Comparison of ENCODE assay signal across 28 cellular contexts in genomic region chr1:185280589-185280988, GRCh38. TPM values are rescaled to one million over a fixed set of nuclear protein-coding genes. Genes with fewer than 3 reads are reported as not detected.
DNase-seq lines count a peak whose midpoint lies in the region; ATAC-seq and TF ChIP-seq lines count a peak whose summit lies in the region.
"Had no signal": no experiment of that assay in that cellular context is flagged by ENCODE, and none has a peak within 500 bp of the region (broad histone marks: within the 10 kb centered on the region; RNA-seq: fewer than 3 reads in every experiment).

No MANE protein-coding gene starts in this region.

- ATAC-seq in activated naive CD4-positive, alpha-beta T cell treated with anti-CD3 and anti-CD28 coated beads, Interleukin-2, amount 50 U/mL, for 72 hours, result no peak
- no peak for ATAC-seq in T-cell (replicated peaks in 1 of 4)
- no peak for ATAC-seq in stimulated activated memory B cell treated with anti-CD40 and anti-IgM and Interleukin-4, amounts not matched to agents 10 μg/mL and 1 μg/mL and 100 μg/mL, for 72 hours
- ATAC-seq: gastroesophageal sphincter, GM23338, psoas muscle, sciatic nerve had no signal

- H3K36me3 ChIP-seq in endodermal cell (ENCODE audit: control insufficient read depth, insufficient read depth, low read length) (peaks cover 3% of the 10 kb centered on the region), thymus (ENCODE audit: control insufficient read depth, insufficient read depth) (no peaks in the 10 kb centered on the region)
- H3K36me3 ChIP-seq: brain microvascular endothelial cell had no signal

- no peak overlapping the region for H3K9ac ChIP-seq in endodermal cell (ENCODE audit: extremely low read depth, low read length, poor library complexity, severe bottlenecking)

- H3K27me3 ChIP-seq in endodermal cell (ENCODE audit: control insufficient read depth, insufficient read depth, low read length, poor library complexity, severe bottlenecking), result no peaks in the 10 kb centered on the region
- H3K27me3 ChIP-seq in thymus (ENCODE audit: control insufficient read depth, insufficient read depth), result no peaks in the 10 kb centered on the region
- H3K27me3 ChIP-seq: brain microvascular endothelial cell, gastroesophageal sphincter had no signal

- CTCF ChIA-PET in T-cell (lab: Charles Lee), result interaction anchor here in 1 of 2 donors (0.7 to 2.2 kb wide), 5 partner anchors 11 to 43 kb away, joined by 3 to 5 read pairs (median 3); partner anchors contain the start of gene IVNS1ABP

- H3K27ac Mint-ChIP-seq in activated naive CD4-positive, alpha-beta T cell treated with anti-CD3 and anti-CD28 coated beads, Interleukin-2, amount 50 U/mL, for 72 hours, result peak overlapping the region; percentile 18 to 79
- peak overlapping the region; percentile 99 to 100 for H3K27ac Mint-ChIP-seq in T-cell
- H3K27ac Mint-ChIP-seq in endodermal cell, result peak overlapping the region; percentile 31
- no peak overlapping the region for H3K27ac Mint-ChIP-seq in stimulated activated memory B cell treated with anti-CD40 and anti-IgM and Interleukin-4, amounts not matched to agents 10 μg/mL and 1 μg/mL and 100 μg/mL, for 72 hours
- H3K27ac Mint-ChIP-seq: GM23338, mesothelial cell of epicardium had no signal

- peak overlapping the region; percentile 0 to 80 (median 48) for H3K4me3 Mint-ChIP-seq in T-cell
- H3K4me3 Mint-ChIP-seq in endodermal cell, result no peak overlapping the region
- no peak overlapping the region for H3K4me3 Mint-ChIP-seq in stimulated activated memory B cell treated with anti-CD40 and anti-IgM and Interleukin-4, amounts not matched to agents 10 μg/mL and 1 μg/mL and 100 μg/mL, for 72 hours
- H3K4me3 Mint-ChIP-seq: GM23338, mesothelial cell of epicardium, naive B cell had no signal

- peak overlapping the region; percentile 41 for H3K4me3 ChIP-seq in endodermal cell (ENCODE audit: low read length)
- no peak overlapping the region for H3K4me3 ChIP-seq in thymus (ENCODE audit: low read length)
- H3K4me3 ChIP-seq: gastroesophageal sphincter, GM23338, PC-9, psoas muscle had no signal

- peaks cover 3 to 9% of the 10 kb centered on the region in 2 donors for H3K9me3 Mint-ChIP-seq in activated naive CD4-positive, alpha-beta T cell treated with anti-CD3 and anti-CD28 coated beads, Interleukin-2, amount 50 U/mL, for 72 hours
- H3K9me3 Mint-ChIP-seq in T-cell, result peaks cover 4 to 12% (median 7%) of the 10 kb centered on the region in 3 donors
- H3K9me3 Mint-ChIP-seq in endodermal cell, result peaks cover 11% of the 10 kb centered on the region
- H3K9me3 Mint-ChIP-seq in stimulated activated memory B cell treated with anti-CD40 and anti-IgM and Interleukin-4, amounts not matched to agents 10 μg/mL and 1 μg/mL and 100 μg/mL, for 72 hours, result no peaks in the 10 kb centered on the region
- H3K9me3 Mint-ChIP-seq: GM23338 had no signal

- no peak for TF ChIP-seq CTCF in endodermal cell (conservative IDR thresholded peaks at IDR 0.05)

- H3K9me3 ChIP-seq in endodermal cell (ENCODE audit: control insufficient read depth, low read length) (peaks cover 17% of the 10 kb centered on the region), thymus (ENCODE audit: control insufficient read depth) (no peaks in the 10 kb centered on the region)
- H3K9me3 ChIP-seq: gastroesophageal sphincter, psoas muscle had no signal

- peaks cover 64 to 67% (median 65%) of the 10 kb centered on the region in 3 donors for H3K4me1 Mint-ChIP-seq in T-cell
- peaks cover 18% of the 10 kb centered on the region for H3K4me1 Mint-ChIP-seq in endodermal cell
- peaks cover 4% of the 10 kb centered on the region for H3K4me1 Mint-ChIP-seq in stimulated activated memory B cell treated with anti-CD40 and anti-IgM and Interleukin-4, amounts not matched to agents 10 μg/mL and 1 μg/mL and 100 μg/mL, for 72 hours

- H3K27ac ChIP-seq in endodermal cell (ENCODE audit: low read depth, low read length), result no peak overlapping the region
- peak overlapping the region; percentile 61 for H3K27ac ChIP-seq in thymus (ENCODE audit: low read depth)
- H3K27ac ChIP-seq: brain microvascular endothelial cell, gastroesophageal sphincter, PC-9, psoas muscle, VCaP had no signal

- no peak for DNase-seq in activated naive CD4-positive, alpha-beta T cell treated with anti-CD3 and anti-CD28 coated beads, Interleukin-2, amount 50 U/mL, for 72 hours (ENCODE audit: low spot score in 2 of 2)
- no peak for DNase-seq in activated naive CD4-positive, alpha-beta T cell treated with anti-CD3 and anti-CD28 coated beads, Interleukin-2, amount 50 U/mL, for 16 hours
- DNase-seq in T-cell, result peak in 3 of 34 experiments; percentile 3 to 4 (median 3)
- no peak for DNase-seq in endodermal cell
- no peak for DNase-seq in NCI-H1105 treated with DMSO at 0.1 percent for 48 hours (lab: John Stamatoyannopoulos, UW)
- DNase-seq: activated CD8-positive, alpha-beta memory T cell treated with anti-CD3 and anti-CD28 coated beads, Interleukin-2, amount 50 U/mL, for 4 hours; activated effector memory CD4-positive, alpha-beta T cell treated with anti-CD3 and anti-CD28 coated beads, Interleukin-2, amount 50 U/mL, for 16 hours; amniotic stem cell; brain microvascular endothelial cell; C1 segment of cervical spinal cord; naive B cell; NCI-H146; NCI-H345; NCI-H69; occipital lobe; PC-9; psoas muscle; Right ventricle myocardium superior; stimulated activated CD4-positive, alpha-beta T cell treated with anti-CD3 and anti-CD28 coated beads, Interleukin-2, amount 100 ng/mL, for 48 hours; T-helper 9 cell; trophoblast cell had no signal

- peaks cover 9 to 27% of the 10 kb centered on the region in 2 donors for H3K36me3 Mint-ChIP-seq in activated naive CD4-positive, alpha-beta T cell treated with anti-CD3 and anti-CD28 coated beads, Interleukin-2, amount 50 U/mL, for 72 hours
- H3K36me3 Mint-ChIP-seq in T-cell (peaks cover 27% of the 10 kb centered on the region), endodermal cell (ENCODE audit: low read depth) (peaks cover 32% of the 10 kb centered on the region)
- H3K36me3 Mint-ChIP-seq in stimulated activated memory B cell treated with anti-CD40 and anti-IgM and Interleukin-4, amounts not matched to agents 10 μg/mL and 1 μg/mL and 100 μg/mL, for 72 hours, result peaks cover 38% of the 10 kb centered on the region

- H3K27me3 Mint-ChIP-seq in T-cell, result no peaks in the 10 kb centered on the region
- H3K27me3 Mint-ChIP-seq in endodermal cell (ENCODE audit: insufficient read depth), result no peaks in the 10 kb centered on the region
- no peaks in the 10 kb centered on the region for H3K27me3 Mint-ChIP-seq in stimulated activated memory B cell treated with anti-CD40 and anti-IgM and Interleukin-4, amounts not matched to agents 10 μg/mL and 1 μg/mL and 100 μg/mL, for 72 hours
- H3K27me3 Mint-ChIP-seq: naive B cell had no signal

- WGBS in endodermal cell (ENCODE audit: insufficient coverage in 1 of 2, insufficient read length in 1 of 2), 2 experiments, result 91% methylated on average over 2 of the region's 2 CpGs; no CpG with 5 or more reads in 1 of the 2 experiments
- 95% methylated on average over 2 of the region's 2 CpGs for WGBS in thymus

- POLR2A ChIA-PET in T-cell (lab: Charles Lee), result interaction anchor here (0.7 to 2.0 kb wide), 3 partner anchors 11 to 37 kb away, joined by 3 to 13 read pairs (median 6); partner anchors contain the start of gene IVNS1ABP (in 1 of the 2)

- peaks cover 13% of the 10 kb centered on the region for H3K4me1 ChIP-seq in endodermal cell (ENCODE audit: control insufficient read depth, insufficient read depth, low read length)
- H3K4me1 ChIP-seq in thymus (ENCODE audit: control insufficient read depth, insufficient read depth, low read length), result peaks cover 15% of the 10 kb centered on the region
- H3K4me1 ChIP-seq: psoas muscle had no signal

RNA-seq across cellular contexts. Expression of gene IVNS1ABP, which starts 36.5 kb away (rescaled TPM):
- total RNA-seq in activated naive CD4-positive, alpha-beta T cell treated with anti-CD3 and anti-CD28 coated beads, Interleukin-2, amount 50 U/mL, for 72 hours, result 100 to 1,000 TPM in 1 of 2 donors, 10 to 100 TPM in 1; 92.2 to 201 TPM
- 100 to 1,000 TPM; 125 to 292 (median 136) TPM for total RNA-seq in T-cell
- total RNA-seq in endodermal cell, result 100 to 1,000 TPM; 122 to 163 TPM
- polyA plus RNA-seq in endodermal cell (2013, experiment 1 of 2), result 200 TPM
- polyA plus RNA-seq in endodermal cell (2013, experiment 2 of 2), result 179 TPM
- 70.0 TPM for polyA plus RNA-seq in thymus

Comparison
In these comparisons a context has a peak if more than half of its experiments do, and no peak if none do; other contexts are left out.
1. H3K4me3 Mint-ChIP-seq: peak in T-cell (3 of 3); none in endodermal cell (single experiment) and stimulated activated memory B cell treated with anti-CD40 and anti-IgM and Interleukin-4, amounts not matched to agents 10 μg/mL and 1 μg/mL and 100 μg/mL, for 72 hours (single experiment).